9 cellular contexts compared by ENCODE assay signal in genomic region chr10:17025444-17026295, GRCh38.
DNase-seq lines count a peak whose midpoint lies in the region; ATAC-seq and TF ChIP-seq lines count a peak whose summit lies in the region.
"Had no signal": no experiment of that assay in that cellular context is flagged by ENCODE, and none has a peak within 500 bp of the region (broad histone marks: within the 10 kb centered on the region; RNA-seq: fewer than 3 reads in every experiment).

No MANE protein-coding gene starts in this region.

- no peak for TF ChIP-seq EP300 in gastroesophageal sphincter (IDR thresholded peaks at IDR 0.05)

- no peaks in the 10 kb centered on the region for H3K27me3 ChIP-seq in BJ (ENCODE audit: control insufficient read depth, insufficient read depth, low read length)
- no peaks in the 10 kb centered on the region for H3K27me3 ChIP-seq in gastroesophageal sphincter
- H3K27me3 ChIP-seq in skeletal muscle satellite cell (ENCODE audit: control insufficient read depth, insufficient read depth, low read length) = no peaks in the 10 kb centered on the region

- H3K9me3 ChIP-seq in gastroesophageal sphincter (no peaks in the 10 kb centered on the region), skeletal muscle satellite cell (replicated peaks; ENCODE audit: low read length) (no peaks in the 10 kb centered on the region)

- 10 to 38% methylated on average over 6 to 7 of the region's 7 CpGs for WGBS in gastroesophageal sphincter (ENCODE audit: low coverage in 1 of 2), 2 donors

- peak overlapping the region in 3 of 4 donors; percentile 49 to 68 (median 64) for H3K27ac ChIP-seq in gastroesophageal sphincter

- DNase-seq in BJ (ENCODE audit: low read depth) = peak; percentile 96
- DNase-seq in RPMI7951 (ENCODE audit: low read depth) = peak; percentile 100
- peak; percentile 42 for DNase-seq in activated gamma-delta T cell treated with anti-CD3 and anti-CD28 coated beads, Interleukin-2, amount 50 U/mL, for 16 hours (ENCODE audit: low read depth)
- no peak for DNase-seq in GM10266 (ENCODE audit: extremely low spot score)

- TF ChIP-seq CTCF in BJ (IDR thresholded peaks at IDR 0.05; ENCODE audit: insufficient read depth, low read depth, low read length) = no peak
- TF ChIP-seq CTCF in gastroesophageal sphincter (IDR thresholded peaks at IDR 0.05) = no peak
- TF ChIP-seq CTCF in GM10266 (IDR thresholded peaks at IDR 0.05; ENCODE audit: control insufficient read depth, insufficient read depth, low read depth, missing control alignments) = no peak

- CTCF ChIA-PET in BJ (lab: Yijun Ruan, JAX) = interaction anchor here (0.8 to 1.3 kb wide), 2 partner anchors 21 to 204 kb away, joined by 3 read pairs; no protein-coding TSS in a partner anchor

- H3K4me1 ChIP-seq in gastroesophageal sphincter (peaks cover 0 to 57% (median 0%) of the 10 kb centered on the region in 3 donors), skeletal muscle satellite cell (ENCODE audit: control insufficient read depth, insufficient read depth, low read length) (peaks cover 76% of the 10 kb centered on the region)

- ATAC-seq in gastroesophageal sphincter (peak; percentile 78), GM21576 (IDR thresholded peaks at IDR 0.05; ENCODE audit: unreplicated experiment) (no peak), HG03571 (IDR thresholded peaks at IDR 0.05; ENCODE audit: unreplicated experiment) (no peak)
- ATAC-seq: left colon had no signal

- no peak for TF ChIP-seq POLR2A in gastroesophageal sphincter (IDR thresholded peaks at IDR 0.05)

- H3K4me2 ChIP-seq in skeletal muscle satellite cell (ENCODE audit: low read length) = peak overlapping the region; percentile 63

- POLR2A ChIA-PET in BJ (lab: Charles Lee) = no interaction called here

- H3K4me3 ChIP-seq in BJ (ENCODE audit: low read depth, low read length) (no peak overlapping the region), gastroesophageal sphincter (no peak overlapping the region), skeletal muscle satellite cell (ENCODE audit: low read length) (peak overlapping the region; percentile 9)

- H3K9ac ChIP-seq in skeletal muscle satellite cell (ENCODE audit: low read depth, low read length) = peak overlapping the region; percentile 86

- H3K36me3 ChIP-seq in BJ (ENCODE audit: control insufficient read depth, insufficient read depth, low read length) (no peaks in the 10 kb centered on the region), gastroesophageal sphincter (no peaks in the 10 kb centered on the region), skeletal muscle satellite cell (ENCODE audit: insufficient read depth, low read length) (no peaks in the 10 kb centered on the region)
